Comparison of ENCODE assay signal across 7 cellular contexts in the genomic region with DNA sequence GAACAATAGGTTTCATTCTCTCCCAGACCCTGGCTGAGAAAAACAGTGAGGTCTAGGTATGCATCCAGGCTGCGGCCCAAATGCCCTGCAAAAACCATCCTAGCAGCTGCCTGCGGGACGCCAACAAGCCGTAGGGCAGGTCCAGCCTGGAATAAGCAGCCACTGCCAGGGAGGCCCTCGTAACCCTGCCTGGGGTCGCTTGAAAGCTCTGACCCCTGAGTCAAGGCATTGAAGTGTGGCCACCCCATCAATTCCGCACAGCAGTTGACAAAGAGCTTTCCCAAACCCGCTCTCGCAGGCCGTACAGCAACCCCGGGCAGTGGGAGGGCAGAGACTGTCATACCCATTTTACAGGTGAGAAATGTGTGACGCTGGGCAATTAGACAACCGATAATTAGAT.
"Had no signal": no experiment of that assay in that cellular context is flagged by ENCODE, and none has a peak within 500 bp of the region (broad histone marks: within the 10 kb centered on the region; RNA-seq: fewer than 3 reads in every experiment).

No MANE protein-coding gene starts in this region.

- ATAC-seq: GM23338 had no signal

- H3K36me3 Mint-ChIP-seq: IgD-negative memory B cell had no signal

- H3K4me1 Mint-ChIP-seq: GM23338 had no signal

- H3K27me3 Mint-ChIP-seq: IgD-negative memory B cell had no signal

- DNase-seq: H9, HCEC 1CT, KBM-7 had no signal

- H3K9me3 Mint-ChIP-seq: GM23338, H9, IgD-negative memory B cell had no signal

- H2AFZ ChIP-seq: GM23338 had no signal

- FAIRE-seq: H54, HTR-8/SVneo had no signal

- H3K4me3 Mint-ChIP-seq: GM23338, H9, IgD-negative memory B cell had no signal

- H3K27ac Mint-ChIP-seq: GM23338, H9, IgD-negative memory B cell had no signal

- H3K4me2 ChIP-seq: GM23338 had no signal

- H3K4me3 ChIP-seq: GM23338 had no signal
